8 cellular contexts compared by ENCODE assay signal in the genomic region with DNA sequence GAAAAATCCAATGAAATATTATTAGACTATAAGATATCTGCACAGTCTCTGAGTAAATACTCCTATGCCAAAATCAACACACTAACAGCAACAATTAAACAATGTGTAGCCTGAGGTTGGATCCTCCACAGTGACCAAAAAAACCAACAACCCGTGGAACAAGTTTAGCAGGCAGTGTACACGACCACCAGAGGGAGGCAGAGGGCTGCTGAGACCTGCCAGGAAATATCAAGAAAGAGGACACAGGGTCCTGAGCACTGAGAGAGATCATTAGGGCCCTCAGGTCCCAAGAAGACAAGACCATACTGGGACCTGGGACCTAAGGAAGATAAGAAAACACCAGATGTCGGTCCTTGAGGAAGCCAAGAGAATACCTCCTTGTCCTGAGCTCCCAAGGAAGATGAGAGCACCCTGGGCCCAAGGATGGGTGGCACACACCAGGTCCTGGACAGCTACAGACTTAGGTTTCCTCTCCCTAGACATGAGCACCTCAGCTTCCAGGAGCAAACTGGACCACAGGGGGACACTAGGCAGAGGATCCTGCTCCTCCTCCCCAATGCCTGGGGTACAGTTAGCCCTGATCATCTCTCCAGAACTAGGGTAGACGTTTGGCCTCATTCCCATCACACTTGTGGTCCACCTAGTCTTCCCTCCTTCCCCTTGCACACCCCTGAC. TPM values are rescaled to one million over a fixed set of nuclear protein-coding genes. Genes with fewer than 3 reads are reported as not detected.
DNase-seq lines count a peak whose midpoint lies in the region; ATAC-seq, FAIRE-seq and TF ChIP-seq lines count a peak whose summit lies in the region.

No MANE protein-coding gene starts in this region.

- H3K4me1 Mint-ChIP-seq in activated naive CD4-positive, alpha-beta T cell treated with anti-CD3 and anti-CD28 coated beads, Interleukin-2, amount 10 ng/mL, durations not matched to agents 7 days and 5 days: peaks cover 24% of the 10 kb centered on the region

- H3K36me3 Mint-ChIP-seq in activated naive CD4-positive, alpha-beta T cell treated with anti-CD3 and anti-CD28 coated beads, Interleukin-2, amount 10 ng/mL, durations not matched to agents 7 days and 5 days: peaks cover 56% of the 10 kb centered on the region

- H3K36me3 ChIP-seq in BJ (ENCODE audit: control insufficient read depth, insufficient read depth, low read length): peaks cover 11% of the 10 kb centered on the region
- H3K36me3 ChIP-seq in HEK293 (ENCODE audit: control insufficient read depth in 2 of 2, insufficient read depth in 1 of 2, low read length in 2 of 2): peaks cover 15 to 28% of the 10 kb centered on the region in 2 experiments; a peak in 2 of 3 replicates
- H3K36me3 ChIP-seq in small intestine (ENCODE audit: control insufficient read depth in 2 of 2, insufficient read depth in 2 of 2, low read length in 2 of 2): peaks cover 10 to 16% of the 10 kb centered on the region in 2 donors

- DNase-seq in BJ (ENCODE audit: low read depth) (no peak), RWPE1 (ENCODE audit: low spot score) (no peak), right cardiac atrium (peak in 2 of 3 donors; percentile 22 to 57), small intestine (peak; percentile 46), putamen (ENCODE audit: low spot score) (no peak)
- peak; percentile 77 for DNase-seq in activated naive CD4-positive, alpha-beta T cell treated with anti-CD3 and anti-CD28 coated beads, Interleukin-2, amount 10 ng/mL, durations not matched to agents 7 days and 5 days

- H3K9me3 Mint-ChIP-seq in activated naive CD4-positive, alpha-beta T cell treated with anti-CD3 and anti-CD28 coated beads, Interleukin-2, amount 10 ng/mL, durations not matched to agents 7 days and 5 days: peaks cover 47% of the 10 kb centered on the region

- POLR2A ChIA-PET in BJ (lab: Charles Lee): no interaction called here
- POLR2A ChIA-PET in HEK293 (lab: Yijun Ruan, JAX): interaction anchor here (2.6 kb wide), 1 partner anchor 338 kb away, joined by 12 read pairs; a partner anchor contains a TSS
- POLR2A ChIA-PET in RWPE1 (lab: Yijun Ruan, JAX; ENCODE audit: low non-redundant PET): no interaction called here

- no peak overlapping the region for H3K27ac ChIP-seq in HEK293 (ENCODE audit: extremely low read depth, low read depth, low read length)
- H3K27ac ChIP-seq in RWPE1: peak overlapping the region; percentile 98
- H3K27ac ChIP-seq in right cardiac atrium (ENCODE audit: low read length): peak overlapping the region; percentile 94
- peak overlapping the region; percentile 24 to 59 for H3K27ac ChIP-seq in small intestine (ENCODE audit: low read depth in 1 of 2, low read length in 1 of 2)

- H3K4me3 ChIP-seq in BJ (ENCODE audit: low read depth, low read length) (peak overlapping the region; percentile 82), HEK293 (ENCODE audit: low read depth, low read length) (peak overlapping the region; percentile 28), right cardiac atrium (ENCODE audit: low read length) (peak overlapping the region; percentile 79), small intestine (ENCODE audit: low read depth in 1 of 2, low read length in 2 of 2) (peak overlapping the region in 1 of 2 donors; percentile 82)

- intact Hi-C loops in right cardiac atrium (cut with DNase I): loop anchor here in 1 of 4 donors (5.0 kb wide), 1 partner anchor 395 kb away; no protein-coding TSS in a partner anchor

- TF ChIP-seq CTCF in BJ (IDR thresholded peaks at IDR 0.05; ENCODE audit: insufficient read depth, low read depth, low read length) (peak; percentile 29; the same call in 1 of the 2 replicates), HEK293 (tag by site-specific recombination; IDR thresholded peaks at IDR 0.05) (peak; percentile 9; the same call in 1 of the 2 replicates), RWPE1 (conservative IDR thresholded peaks at IDR 0.05; ENCODE audit: low read depth) (peak; percentile 22; the same call in 1 of the 2 replicates)

- H3K27me3 ChIP-seq in BJ (ENCODE audit: control insufficient read depth, insufficient read depth, low read length): no peaks in the 10 kb centered on the region
- H3K27me3 ChIP-seq in right cardiac atrium (ENCODE audit: control insufficient read depth, insufficient read depth): no peaks in the 10 kb centered on the region
- no peaks in the 10 kb centered on the region for H3K27me3 ChIP-seq in small intestine (ENCODE audit: control insufficient read depth in 2 of 2, insufficient read depth in 2 of 2, low read length in 2 of 2)

- no peaks in the 10 kb centered on the region for H3K27me3 Mint-ChIP-seq in activated naive CD4-positive, alpha-beta T cell treated with anti-CD3 and anti-CD28 coated beads, Interleukin-2, amount 10 ng/mL, durations not matched to agents 7 days and 5 days

- H3K27ac Mint-ChIP-seq in activated naive CD4-positive, alpha-beta T cell treated with anti-CD3 and anti-CD28 coated beads, Interleukin-2, amount 10 ng/mL, durations not matched to agents 7 days and 5 days: peak overlapping the region; percentile 100

- ATAC-seq in right cardiac atrium: no peak
- no peak for ATAC-seq in HG03159 (IDR thresholded peaks at IDR 0.05; ENCODE audit: unreplicated experiment)

- H3K4me3 Mint-ChIP-seq in activated naive CD4-positive, alpha-beta T cell treated with anti-CD3 and anti-CD28 coated beads, Interleukin-2, amount 10 ng/mL, durations not matched to agents 7 days and 5 days: peak overlapping the region; percentile 90

- FAIRE-seq in small intestine (lab: Jason Lieb, UNC): no peak

- H3K4me1 ChIP-seq in HEK293 (ENCODE audit: control insufficient read depth, insufficient read depth, low read length) (no peaks in the 10 kb centered on the region), right cardiac atrium (ENCODE audit: control insufficient read depth, insufficient read depth, low read length) (no peaks in the 10 kb centered on the region), small intestine (ENCODE audit: control insufficient read depth in 2 of 2, insufficient read depth in 1 of 2, low read depth in 1 of 2, low read length in 1 of 2) (no peaks in the 10 kb centered on the region)

- CTCF ChIA-PET in BJ (lab: Yijun Ruan, JAX): no interaction called here
- CTCF ChIA-PET in HEK293 (lab: Yijun Ruan, JAX): interaction anchor here (0.6 to 1.2 kb wide), 4 partner anchors 15 to 1665 kb away, joined by 3 to 4 read pairs (median 3); no protein-coding TSS in a partner anchor
- CTCF ChIA-PET in RWPE1 (lab: Yijun Ruan, JAX): interaction anchor here (0.6 kb wide), 2 partner anchors 168 to 396 kb away, joined by 3 read pairs; no protein-coding TSS in a partner anchor
- CTCF ChIA-PET in activated naive CD4-positive, alpha-beta T cell treated with anti-CD3 and anti-CD28 coated beads, Interleukin-2, amount 10 ng/mL, durations not matched to agents 7 days and 5 days (lab: Charles Lee): no interaction called here

- H3K9me3 ChIP-seq in HEK293 (ENCODE audit: control insufficient read depth, insufficient read depth, low read depth, low read length) (peaks cover 5% of the 10 kb centered on the region), right cardiac atrium (ENCODE audit: control insufficient read depth, low read length) (peaks cover 32% of the 10 kb centered on the region), small intestine (ENCODE audit: control insufficient read depth, low read depth) (peaks cover 9% of the 10 kb centered on the region)

- 35% methylated on average over 4 of the region's 4 CpGs for WGBS in right cardiac atrium
- 38 to 51% (median 47%) methylated on average over 4 of the region's 4 CpGs for WGBS in small intestine, 3 donors

TF ChIP-seq in HEK293, 187 proteins besides CTCF, POLR2A, EP300 and RAD21 (continues in another document):
- TF ChIP-seq, protein P1, sequence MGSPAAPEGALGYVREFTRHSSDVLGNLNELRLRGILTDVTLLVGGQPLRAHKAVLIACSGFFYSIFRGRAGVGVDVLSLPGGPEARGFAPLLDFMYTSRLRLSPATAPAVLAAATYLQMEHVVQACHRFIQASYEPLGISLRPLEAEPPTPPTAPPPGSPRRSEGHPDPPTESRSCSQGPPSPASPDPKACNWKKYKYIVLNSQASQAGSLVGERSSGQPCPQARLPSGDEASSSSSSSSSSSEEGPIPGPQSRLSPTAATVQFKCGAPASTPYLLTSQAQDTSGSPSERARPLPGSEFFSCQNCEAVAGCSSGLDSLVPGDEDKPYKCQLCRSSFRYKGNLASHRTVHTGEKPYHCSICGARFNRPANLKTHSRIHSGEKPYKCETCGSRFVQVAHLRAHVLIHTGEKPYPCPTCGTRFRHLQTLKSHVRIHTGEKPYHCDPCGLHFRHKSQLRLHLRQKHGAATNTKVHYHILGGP (tag by site-specific recombination; IDR thresholded peaks at IDR 0.05): no peak
- no peak for TF ChIP-seq KLF1 (tag by site-specific recombination; IDR thresholded peaks at IDR 0.05)
- TF ChIP-seq ZBTB21 (tag by site-specific recombination; IDR thresholded peaks at IDR 0.05): no peak
- peak; percentile 43 for TF ChIP-seq SETDB1 (IDR thresholded peaks at IDR 0.05; ENCODE audit: insufficient read length, low read length)

RNA-seq across cellular contexts. Expression of a gene that starts 0.8 kb away (rescaled TPM):
- polyA plus RNA-seq in BJ (2011; rRNA removed) (13.0 and 15.2 TPM in 2 replicates), right cardiac atrium (14.4 TPM), small intestine (10 to 100 TPM; 13.6 to 24.6 (median 20.8) TPM)
- 11.4 and 16.3 TPM in 2 replicates for polyA minus RNA-seq in BJ (2011; rRNA and poly(A)+ RNA removed)
- total RNA-seq in right cardiac atrium: 10 to 100 TPM; 19.1 to 24.8 (median 22.4) TPM

RNA-seq across cellular contexts. Expression of a gene that starts 31.4 kb away (rescaled TPM):
- 5.5 and 7.5 TPM in 2 replicates for polyA plus RNA-seq in BJ (2011; rRNA removed)
- 6.0 and 8.4 TPM in 2 replicates for polyA minus RNA-seq in BJ (2011; rRNA and poly(A)+ RNA removed)
- total RNA-seq in right cardiac atrium: 10 to 100 TPM in 2 of 4 donors, 1 to 10 TPM in 2; 7.8 to 10.3 (median 9.6) TPM
- 4.8 TPM for polyA plus RNA-seq in right cardiac atrium
- polyA plus RNA-seq in small intestine: 1 to 10 TPM; 1.1 to 3.7 (median 1.6) TPM

RNA-seq across cellular contexts. Expression of a gene that starts 46.7 kb away (rescaled TPM):
- polyA plus RNA-seq in BJ (2011; rRNA removed) (28.6 and 33.4 TPM in 2 replicates), right cardiac atrium (29.1 TPM), small intestine (10 to 100 TPM; 11.9 to 22.5 (median 13.0) TPM)
- polyA minus RNA-seq in BJ (2011; rRNA and poly(A)+ RNA removed): 29.0 and 30.6 TPM in 2 replicates
- total RNA-seq in right cardiac atrium: 10 to 100 TPM; 23.7 to 29.5 (median 26.1) TPM

Comparison
In these comparisons a context has a peak if more than half of its experiments do, and no peak if none do; other contexts are left out.
1. DNase-seq: peak in activated naive CD4-positive, alpha-beta T cell treated with anti-CD3 and anti-CD28 coated beads, Interleukin-2, amount 10 ng/mL, durations not matched to agents 7 days and 5 days (single experiment), right cardiac atrium (2 of 3) and small intestine (single experiment); none in BJ (single experiment), RWPE1 (single experiment) and putamen (single experiment).
2. CTCF ChIA-PET loops: an anchor here in HEK293 (0.6 to 1.2 kb wide) and RWPE1 (0.6 kb wide); none called in BJ and activated naive CD4-positive, alpha-beta T cell treated with anti-CD3 and anti-CD28 coated beads, Interleukin-2, amount 10 ng/mL, durations not matched to agents 7 days and 5 days.
3. Peak in every context shown above with its lines, with median percentiles within 50 percentile points of each other: CTCF ChIP-seq.